ENCODE assay signal across 1 cellular context in the genomic region with DNA sequence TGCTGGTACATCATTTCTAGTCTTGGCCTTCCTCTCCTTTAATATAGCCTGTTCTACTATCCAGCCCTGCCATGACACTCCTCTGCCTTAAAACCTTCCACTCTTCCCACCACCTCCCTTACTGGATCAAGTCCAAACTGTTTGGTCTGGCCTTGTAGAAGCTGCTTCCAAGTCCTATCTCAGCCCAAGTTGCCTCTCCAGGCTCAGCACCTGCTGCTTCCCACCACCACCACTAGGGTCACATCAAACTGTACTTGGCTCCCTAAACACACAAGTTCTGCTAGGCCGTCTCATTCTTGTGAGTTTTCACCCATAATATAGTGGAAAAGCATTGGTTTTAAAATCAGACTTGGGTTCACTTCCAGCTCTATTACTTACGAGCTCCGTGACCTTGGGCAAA.
TF ChIP-seq lines count a peak whose summit lies in the region.

No MANE protein-coding gene starts in this region.

TF ChIP-seq in K562, 482 proteins besides CTCF, POLR2A, EP300 and RAD21 (continued from another document and continues in another):
- TF ChIP-seq, protein P1, sequence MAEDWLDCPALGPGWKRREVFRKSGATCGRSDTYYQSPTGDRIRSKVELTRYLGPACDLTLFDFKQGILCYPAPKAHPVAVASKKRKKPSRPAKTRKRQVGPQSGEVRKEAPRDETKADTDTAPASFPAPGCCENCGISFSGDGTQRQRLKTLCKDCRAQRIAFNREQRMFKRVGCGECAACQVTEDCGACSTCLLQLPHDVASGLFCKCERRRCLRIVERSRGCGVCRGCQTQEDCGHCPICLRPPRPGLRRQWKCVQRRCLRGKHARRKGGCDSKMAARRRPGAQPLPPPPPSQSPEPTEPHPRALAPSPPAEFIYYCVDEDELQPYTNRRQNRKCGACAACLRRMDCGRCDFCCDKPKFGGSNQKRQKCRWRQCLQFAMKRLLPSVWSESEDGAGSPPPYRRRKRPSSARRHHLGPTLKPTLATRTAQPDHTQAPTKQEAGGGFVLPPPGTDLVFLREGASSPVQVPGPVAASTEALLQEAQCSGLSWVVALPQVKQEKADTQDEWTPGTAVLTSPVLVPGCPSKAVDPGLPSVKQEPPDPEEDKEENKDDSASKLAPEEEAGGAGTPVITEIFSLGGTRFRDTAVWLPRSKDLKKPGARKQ (CRISPR knock-in tag; IDR thresholded peaks at IDR 0.05), result no peak
- TF ChIP-seq MED1 (CRISPR knock-in tag; IDR thresholded peaks at IDR 0.05; ENCODE audit: borderline replicate concordance), result no peak
- no peak for TF ChIP-seq YBX1 (IDR thresholded peaks at IDR 0.05)
- TF ChIP-seq, protein P2, sequence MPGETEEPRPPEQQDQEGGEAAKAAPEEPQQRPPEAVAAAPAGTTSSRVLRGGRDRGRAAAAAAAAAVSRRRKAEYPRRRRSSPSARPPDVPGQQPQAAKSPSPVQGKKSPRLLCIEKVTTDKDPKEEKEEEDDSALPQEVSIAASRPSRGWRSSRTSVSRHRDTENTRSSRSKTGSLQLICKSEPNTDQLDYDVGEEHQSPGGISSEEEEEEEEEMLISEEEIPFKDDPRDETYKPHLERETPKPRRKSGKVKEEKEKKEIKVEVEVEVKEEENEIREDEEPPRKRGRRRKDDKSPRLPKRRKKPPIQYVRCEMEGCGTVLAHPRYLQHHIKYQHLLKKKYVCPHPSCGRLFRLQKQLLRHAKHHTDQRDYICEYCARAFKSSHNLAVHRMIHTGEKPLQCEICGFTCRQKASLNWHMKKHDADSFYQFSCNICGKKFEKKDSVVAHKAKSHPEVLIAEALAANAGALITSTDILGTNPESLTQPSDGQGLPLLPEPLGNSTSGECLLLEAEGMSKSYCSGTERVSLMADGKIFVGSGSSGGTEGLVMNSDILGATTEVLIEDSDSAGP (CRISPR knock-in tag; IDR thresholded peaks at IDR 0.05), result no peak
- TF ChIP-seq ZNF165 (CRISPR knock-in tag; IDR thresholded peaks at IDR 0.05; ENCODE audit: borderline replicate concordance), result no peak
- TF ChIP-seq, protein P3, sequence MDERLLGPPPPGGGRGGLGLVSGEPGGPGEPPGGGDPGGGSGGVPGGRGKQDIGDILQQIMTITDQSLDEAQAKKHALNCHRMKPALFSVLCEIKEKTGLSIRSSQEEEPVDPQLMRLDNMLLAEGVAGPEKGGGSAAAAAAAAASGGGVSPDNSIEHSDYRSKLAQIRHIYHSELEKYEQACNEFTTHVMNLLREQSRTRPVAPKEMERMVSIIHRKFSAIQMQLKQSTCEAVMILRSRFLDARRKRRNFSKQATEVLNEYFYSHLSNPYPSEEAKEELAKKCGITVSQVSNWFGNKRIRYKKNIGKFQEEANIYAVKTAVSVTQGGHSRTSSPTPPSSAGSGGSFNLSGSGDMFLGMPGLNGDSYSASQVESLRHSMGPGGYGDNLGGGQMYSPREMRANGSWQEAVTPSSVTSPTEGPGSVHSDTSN (CRISPR knock-in tag; IDR thresholded peaks at IDR 0.05; ENCODE audit: low read depth), result no peak
- TF ChIP-seq, protein P3 (tag; conservative IDR thresholded peaks at IDR 0.05; ENCODE audit: low read depth), result no peak
- no peak for TF ChIP-seq GTF2E2 (tag; IDR thresholded peaks at IDR 0.05)
- TF ChIP-seq XRCC4 (IDR thresholded peaks at IDR 0.05; ENCODE audit: extremely low read depth, insufficient read depth, insufficient read length), result no peak
- TF ChIP-seq SMARCA5 (IDR thresholded peaks at IDR 0.05), result 0 out of 2 replicates have a peak, but pooled peaks have one; percentile 22
- 0 out of 2 replicates have a peak, but pooled peaks have one; percentile 15 for TF ChIP-seq SMC3 (conservative IDR thresholded peaks at IDR 0.05; ENCODE audit: insufficient read depth, low read depth, low read length)
- TF ChIP-seq, protein P4, sequence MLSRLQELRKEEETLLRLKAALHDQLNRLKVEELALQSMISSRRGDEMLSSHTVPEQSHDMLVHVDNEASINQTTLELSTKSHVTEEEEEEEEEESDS (CRISPR knock-in tag; IDR thresholded peaks at IDR 0.05), result no peak
- no peak for TF ChIP-seq BRD4 (IDR thresholded peaks at IDR 0.05)
- no peak for TF ChIP-seq ZNF696 (CRISPR knock-in tag; conservative IDR thresholded peaks at IDR 0.05)
- TF ChIP-seq, protein P5, sequence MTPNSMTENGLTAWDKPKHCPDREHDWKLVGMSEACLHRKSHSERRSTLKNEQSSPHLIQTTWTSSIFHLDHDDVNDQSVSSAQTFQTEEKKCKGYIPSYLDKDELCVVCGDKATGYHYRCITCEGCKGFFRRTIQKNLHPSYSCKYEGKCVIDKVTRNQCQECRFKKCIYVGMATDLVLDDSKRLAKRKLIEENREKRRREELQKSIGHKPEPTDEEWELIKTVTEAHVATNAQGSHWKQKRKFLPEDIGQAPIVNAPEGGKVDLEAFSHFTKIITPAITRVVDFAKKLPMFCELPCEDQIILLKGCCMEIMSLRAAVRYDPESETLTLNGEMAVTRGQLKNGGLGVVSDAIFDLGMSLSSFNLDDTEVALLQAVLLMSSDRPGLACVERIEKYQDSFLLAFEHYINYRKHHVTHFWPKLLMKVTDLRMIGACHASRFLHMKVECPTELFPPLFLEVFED (CRISPR knock-in tag; conservative IDR thresholded peaks at IDR 0.05), result 0 out of 2 replicates have a peak, but pooled peaks have one; percentile 29
- no peak for TF ChIP-seq ZNF717 (CRISPR knock-in tag; IDR thresholded peaks at IDR 0.05)
- TF ChIP-seq RFX7 (CRISPR knock-in tag; IDR thresholded peaks at IDR 0.05), result no peak
- no peak for TF ChIP-seq BACH1 (tag; IDR thresholded peaks at IDR 0.05)
- TF ChIP-seq HDAC6 (IDR thresholded peaks at IDR 0.05; ENCODE audit: low read depth, low read length), result no peak
- no peak for TF ChIP-seq CEBPB (tag; IDR thresholded peaks at IDR 0.05)
- no peak for TF ChIP-seq CBFA2T3 (IDR thresholded peaks at IDR 0.05)
- TF ChIP-seq, protein P6, sequence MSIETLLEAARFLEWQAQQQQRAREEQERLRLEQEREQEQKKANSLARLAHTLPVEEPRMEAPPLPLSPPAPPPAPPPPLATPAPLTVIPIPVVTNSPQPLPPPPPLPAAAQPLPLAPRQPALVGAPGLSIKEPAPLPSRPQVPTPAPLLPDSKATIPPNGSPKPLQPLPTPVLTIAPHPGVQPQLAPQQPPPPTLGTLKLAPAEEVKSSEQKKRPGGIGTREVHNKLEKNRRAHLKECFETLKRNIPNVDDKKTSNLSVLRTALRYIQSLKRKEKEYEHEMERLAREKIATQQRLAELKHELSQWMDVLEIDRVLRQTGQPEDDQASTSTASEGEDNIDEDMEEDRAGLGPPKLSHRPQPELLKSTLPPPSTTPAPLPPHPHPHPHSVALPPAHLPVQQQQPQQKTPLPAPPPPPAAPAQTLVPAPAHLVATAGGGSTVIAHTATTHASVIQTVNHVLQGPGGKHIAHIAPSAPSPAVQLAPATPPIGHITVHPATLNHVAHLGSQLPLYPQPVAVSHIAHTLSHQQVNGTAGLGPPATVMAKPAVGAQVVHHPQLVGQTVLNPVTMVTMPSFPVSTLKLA (conservative IDR thresholded peaks at IDR 0.05), result no peak
- no peak for TF ChIP-seq RFX5 (IDR thresholded peaks at IDR 0.05; ENCODE audit: low read depth, low read length)
- no peak for TF ChIP-seq KHSRP (IDR thresholded peaks at IDR 0.05)
- no peak for TF ChIP-seq RHOXF2B (CRISPR knock-in tag; conservative IDR thresholded peaks at IDR 0.05)
- TF ChIP-seq XRCC5 (IDR thresholded peaks at IDR 0.05; ENCODE audit: low read depth, low read length), result 0 out of 2 replicates have a peak, but pooled peaks have one; percentile 28
- TF ChIP-seq, protein P7, sequence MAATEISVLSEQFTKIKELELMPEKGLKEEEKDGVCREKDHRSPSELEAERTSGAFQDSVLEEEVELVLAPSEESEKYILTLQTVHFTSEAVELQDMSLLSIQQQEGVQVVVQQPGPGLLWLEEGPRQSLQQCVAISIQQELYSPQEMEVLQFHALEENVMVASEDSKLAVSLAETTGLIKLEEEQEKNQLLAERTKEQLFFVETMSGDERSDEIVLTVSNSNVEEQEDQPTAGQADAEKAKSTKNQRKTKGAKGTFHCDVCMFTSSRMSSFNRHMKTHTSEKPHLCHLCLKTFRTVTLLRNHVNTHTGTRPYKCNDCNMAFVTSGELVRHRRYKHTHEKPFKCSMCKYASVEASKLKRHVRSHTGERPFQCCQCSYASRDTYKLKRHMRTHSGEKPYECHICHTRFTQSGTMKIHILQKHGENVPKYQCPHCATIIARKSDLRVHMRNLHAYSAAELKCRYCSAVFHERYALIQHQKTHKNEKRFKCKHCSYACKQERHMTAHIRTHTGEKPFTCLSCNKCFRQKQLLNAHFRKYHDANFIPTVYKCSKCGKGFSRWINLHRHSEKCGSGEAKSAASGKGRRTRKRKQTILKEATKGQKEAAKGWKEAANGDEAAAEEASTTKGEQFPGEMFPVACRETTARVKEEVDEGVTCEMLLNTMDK (IDR thresholded peaks at IDR 0.05; ENCODE audit: borderline replicate concordance, insufficient read depth, low read depth, low read length, poor library complexity, severe bottlenecking), result peak; percentile 80
- TF ChIP-seq, protein P8, sequence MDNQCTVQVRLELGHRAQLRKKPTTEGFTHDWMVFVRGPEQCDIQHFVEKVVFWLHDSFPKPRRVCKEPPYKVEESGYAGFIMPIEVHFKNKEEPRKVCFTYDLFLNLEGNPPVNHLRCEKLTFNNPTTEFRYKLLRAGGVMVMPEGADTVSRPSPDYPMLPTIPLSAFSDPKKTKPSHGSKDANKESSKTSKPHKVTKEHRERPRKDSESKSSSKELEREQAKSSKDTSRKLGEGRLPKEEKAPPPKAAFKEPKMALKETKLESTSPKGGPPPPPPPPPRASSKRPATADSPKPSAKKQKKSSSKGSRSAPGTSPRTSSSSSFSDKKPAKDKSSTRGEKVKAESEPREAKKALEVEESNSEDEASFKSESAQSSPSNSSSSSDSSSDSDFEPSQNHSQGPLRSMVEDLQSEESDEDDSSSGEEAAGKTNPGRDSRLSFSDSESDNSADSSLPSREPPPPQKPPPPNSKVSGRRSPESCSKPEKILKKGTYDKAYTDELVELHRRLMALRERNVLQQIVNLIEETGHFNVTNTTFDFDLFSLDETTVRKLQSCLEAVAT (IDR thresholded peaks at IDR 0.05), result no peak; a peak in 1 of 4 replicates
- TF ChIP-seq, protein P9, sequence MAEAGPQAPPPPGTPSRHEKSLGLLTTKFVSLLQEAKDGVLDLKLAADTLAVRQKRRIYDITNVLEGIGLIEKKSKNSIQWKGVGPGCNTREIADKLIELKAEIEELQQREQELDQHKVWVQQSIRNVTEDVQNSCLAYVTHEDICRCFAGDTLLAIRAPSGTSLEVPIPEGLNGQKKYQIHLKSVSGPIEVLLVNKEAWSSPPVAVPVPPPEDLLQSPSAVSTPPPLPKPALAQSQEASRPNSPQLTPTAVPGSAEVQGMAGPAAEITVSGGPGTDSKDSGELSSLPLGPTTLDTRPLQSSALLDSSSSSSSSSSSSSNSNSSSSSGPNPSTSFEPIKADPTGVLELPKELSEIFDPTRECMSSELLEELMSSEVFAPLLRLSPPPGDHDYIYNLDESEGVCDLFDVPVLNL (CRISPR knock-in tag; IDR thresholded peaks at IDR 0.05; ENCODE audit: low read depth), result no peak
- no peak for TF ChIP-seq RNF2 (IDR thresholded peaks at IDR 0.05)
- TF ChIP-seq BCL6 (CRISPR knock-in tag; IDR thresholded peaks at IDR 0.05), result no peak
- TF ChIP-seq, protein P10, sequence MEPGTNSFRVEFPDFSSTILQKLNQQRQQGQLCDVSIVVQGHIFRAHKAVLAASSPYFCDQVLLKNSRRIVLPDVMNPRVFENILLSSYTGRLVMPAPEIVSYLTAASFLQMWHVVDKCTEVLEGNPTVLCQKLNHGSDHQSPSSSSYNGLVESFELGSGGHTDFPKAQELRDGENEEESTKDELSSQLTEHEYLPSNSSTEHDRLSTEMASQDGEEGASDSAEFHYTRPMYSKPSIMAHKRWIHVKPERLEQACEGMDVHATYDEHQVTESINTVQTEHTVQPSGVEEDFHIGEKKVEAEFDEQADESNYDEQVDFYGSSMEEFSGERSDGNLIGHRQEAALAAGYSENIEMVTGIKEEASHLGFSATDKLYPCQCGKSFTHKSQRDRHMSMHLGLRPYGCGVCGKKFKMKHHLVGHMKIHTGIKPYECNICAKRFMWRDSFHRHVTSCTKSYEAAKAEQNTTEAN (CRISPR knock-in tag; IDR thresholded peaks at IDR 0.05), result no peak
- TF ChIP-seq ZNF354B (CRISPR knock-in tag; IDR thresholded peaks at IDR 0.05), result no peak
- no peak for TF ChIP-seq NFXL1 (CRISPR knock-in tag; IDR thresholded peaks at IDR 0.05)
- TF ChIP-seq MEF2D (tag; conservative IDR thresholded peaks at IDR 0.05; ENCODE audit: low read depth), result no peak
- TF ChIP-seq, protein P11, sequence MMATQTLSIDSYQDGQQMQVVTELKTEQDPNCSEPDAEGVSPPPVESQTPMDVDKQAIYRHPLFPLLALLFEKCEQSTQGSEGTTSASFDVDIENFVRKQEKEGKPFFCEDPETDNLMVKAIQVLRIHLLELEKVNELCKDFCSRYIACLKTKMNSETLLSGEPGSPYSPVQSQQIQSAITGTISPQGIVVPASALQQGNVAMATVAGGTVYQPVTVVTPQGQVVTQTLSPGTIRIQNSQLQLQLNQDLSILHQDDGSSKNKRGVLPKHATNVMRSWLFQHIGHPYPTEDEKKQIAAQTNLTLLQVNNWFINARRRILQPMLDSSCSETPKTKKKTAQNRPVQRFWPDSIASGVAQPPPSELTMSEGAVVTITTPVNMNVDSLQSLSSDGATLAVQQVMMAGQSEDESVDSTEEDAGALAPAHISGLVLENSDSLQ (IDR thresholded peaks at IDR 0.05), result no peak
- TF ChIP-seq HNRNPUL1 (IDR thresholded peaks at IDR 0.05; ENCODE audit: low read length), result no peak
- peak; percentile 88; the same call in 1 of the 2 replicates for TF ChIP-seq HDGF (IDR thresholded peaks at IDR 0.05)
- TF ChIP-seq CREM (IDR thresholded peaks at IDR 0.05; ENCODE audit: low read depth), result peak; percentile 10; the same call in 1 of the 2 replicates
- TF ChIP-seq TRIM28 (IDR thresholded peaks at IDR 0.05), result no peak
- TF ChIP-seq U2AF1 (optimal IDR thresholded peaks at IDR 0.05; ENCODE audit: low read depth, low read length), result no peak
- TF ChIP-seq KLF6 (CRISPR knock-in tag; IDR thresholded peaks at IDR 0.05; ENCODE audit: borderline replicate concordance), result no peak
- TF ChIP-seq NR3C1 (CRISPR knock-in tag; IDR thresholded peaks at IDR 0.05), result no peak
- no peak for TF ChIP-seq HDAC8 (tag; IDR thresholded peaks at IDR 0.05)
- TF ChIP-seq ZNF121 (CRISPR knock-in tag; conservative IDR thresholded peaks at IDR 0.05), result no peak
- no peak for TF ChIP-seq RBM15 (IDR thresholded peaks at IDR 0.05; ENCODE audit: insufficient read depth, low read length)
- TF ChIP-seq SAP30 (IDR thresholded peaks at IDR 0.05; ENCODE audit: borderline replicate concordance, insufficient read depth, low read depth, low read length, poor library complexity, severe bottlenecking), result no peak
- TF ChIP-seq SUPT5H (IDR thresholded peaks at IDR 0.05), result 0 out of 2 replicates have a peak, but pooled peaks have one; percentile 35
